ENCODE assay signal across 13 cellular contexts in the genomic region with DNA sequence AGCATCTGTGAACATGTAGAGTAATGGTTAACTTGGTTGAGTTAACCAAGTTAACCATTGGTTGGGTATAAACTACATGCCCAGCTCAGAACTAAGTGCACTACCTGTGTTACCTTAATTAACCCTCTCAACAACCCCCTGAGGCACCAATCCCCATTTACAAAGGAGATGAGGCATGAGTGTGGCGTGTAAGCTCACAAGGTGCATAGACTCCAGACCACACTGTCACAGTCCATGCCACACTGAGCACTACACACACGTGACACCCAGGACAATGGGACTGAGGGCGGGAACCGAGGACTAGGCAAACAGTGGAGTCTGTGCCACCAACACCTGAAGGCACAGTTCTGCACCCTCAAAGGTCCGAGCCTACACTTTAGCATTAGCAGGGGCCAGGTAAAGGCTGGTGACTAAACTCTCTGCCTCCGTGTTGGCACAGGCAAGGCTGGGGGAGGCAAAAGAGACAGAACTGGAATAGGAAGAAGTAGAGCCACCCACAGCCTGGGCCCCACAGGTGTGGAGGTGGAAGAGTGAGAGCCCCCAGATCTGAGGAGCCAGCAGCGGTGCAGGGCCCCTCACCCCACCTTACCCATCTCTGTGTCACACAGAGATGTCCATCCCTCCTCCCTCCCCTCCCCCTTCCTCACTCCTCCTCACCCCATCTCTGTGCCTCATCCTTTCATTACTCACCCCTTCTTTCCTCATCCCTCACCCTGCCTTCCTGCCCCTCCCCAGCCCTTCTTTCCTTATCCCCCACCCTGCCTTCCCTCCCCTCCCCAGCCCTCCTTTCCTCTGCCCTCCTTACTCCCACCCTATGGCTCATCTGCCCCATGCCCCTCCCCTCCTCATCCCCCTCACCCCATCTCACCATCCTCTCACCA. TPM values are rescaled to one million over a fixed set of nuclear protein-coding genes. Genes with fewer than 3 reads are reported as not detected.
A peak's percentile ranks its signal among the peaks of the same experiment; 100 is the strongest.
DNase-seq lines count a peak whose midpoint lies in the region; ATAC-seq and TF ChIP-seq lines count a peak whose summit lies in the region.
"Had no signal": no experiment of that assay in that cellular context is flagged by ENCODE, and none has a peak within 500 bp of the region (broad histone marks: within the 10 kb centered on the region; RNA-seq: fewer than 3 reads in every experiment).

No MANE protein-coding gene starts in this region.

- no peaks in the 10 kb centered on the region for H3F3A ChIP-seq in neural cell (ENCODE audit: insufficient read depth, low read length, poor library complexity, severe bottlenecking)

- H3K4me3 Mint-ChIP-seq in brain, result peak overlapping the region; percentile 31 to 91 (median 74)

- H3K4me1 Mint-ChIP-seq in brain, result peaks cover 87% of the 10 kb centered on the region

- H3K4me1 ChIP-seq in HEK293 (ENCODE audit: control insufficient read depth, insufficient read depth, low read length) (peaks cover 2% of the 10 kb centered on the region; the same call in 1 of the 2 replicates), psoas muscle (peaks cover 10% of the 10 kb centered on the region)

- peak overlapping the region; percentile 5 for H2AFZ ChIP-seq in neural cell (ENCODE audit: low read depth, low read length)

- H3K4me3 ChIP-seq in HEK293 (ENCODE audit: low read depth, low read length) (no peak overlapping the region), neural cell (ENCODE audit: low read length) (peak overlapping the region; percentile 56), psoas muscle (no peak overlapping the region)

- peaks cover 0 to 3% (median 0%) of the 10 kb centered on the region in 5 experiments for H3K9me3 Mint-ChIP-seq in brain

- H3K27me3 Mint-ChIP-seq in brain, result peaks cover 4% of the 10 kb centered on the region

- no peaks in the 10 kb centered on the region for H4K20me1 ChIP-seq in neural cell (ENCODE audit: insufficient read depth)

- H3K79me2 ChIP-seq in neural cell (replicated peaks; ENCODE audit: insufficient read depth, low read length), result peaks cover 25% of the 10 kb centered on the region

- H3K9me2 ChIP-seq in neural cell (ENCODE audit: insufficient read depth, low read length), result no peaks in the 10 kb centered on the region

- no peak for TF ChIP-seq EP300 in neural cell (conservative IDR thresholded peaks at IDR 0.05; ENCODE audit: poor library complexity, severe bottlenecking)

- no peak for ATAC-seq in GM21723 (IDR thresholded peaks at IDR 0.05; ENCODE audit: unreplicated experiment)
- no peak for ATAC-seq in psoas muscle
- ATAC-seq: heart left ventricle had no signal

- peak; percentile 36 for DNase-seq in NCI-H748 (lab: John Stamatoyannopoulos, UW; ENCODE audit: unreplicated experiment)
- no peak for DNase-seq in NCI-H748 treated with DMSO at 0.1 percent for 48 hours (lab: John Stamatoyannopoulos, UW)
- no peak for DNase-seq in psoas muscle
- DNase-seq in occipital lobe (lab: John Stamatoyannopoulos, UW), result no peak
- DNase-seq: ACHN, MM.1S had no signal

- H3K27ac Mint-ChIP-seq in brain, result peak overlapping the region; percentile 79 to 100 (median 89)

- peak overlapping the region; percentile 52 for H3K4me2 ChIP-seq in neural cell (ENCODE audit: low read length)

- H3K36me3 ChIP-seq in HEK293 (ENCODE audit: control insufficient read depth in 2 of 2, insufficient read depth in 1 of 2, low read length in 2 of 2), result no peaks in the 10 kb centered on the region
- no peaks in the 10 kb centered on the region for H3K36me3 ChIP-seq in neural cell (ENCODE audit: insufficient read depth, low read length)
- H3K36me3 ChIP-seq in psoas muscle (ENCODE audit: insufficient read depth in 1 of 2, low read depth in 1 of 2), result no peaks in the 10 kb centered on the region
- H3K36me3 ChIP-seq: heart left ventricle, vagina had no signal

- H3K9me3 ChIP-seq in HEK293 (ENCODE audit: control insufficient read depth, insufficient read depth, low read depth, low read length), result no peaks in the 10 kb centered on the region
- no peaks in the 10 kb centered on the region for H3K9me3 ChIP-seq in neural cell (ENCODE audit: low read length)
- no peaks in the 10 kb centered on the region for H3K9me3 ChIP-seq in psoas muscle
- H3K9me3 ChIP-seq: heart left ventricle, vagina had no signal

- 69 to 77% (median 74%) methylated on average over 6 to 7 of the region's 7 CpGs for WGBS in psoas muscle, 3 donors

- intact Hi-C loops in psoas muscle (cut with DNase I), result no loop called here

- no peak overlapping the region for H3K27ac ChIP-seq in HEK293 (ENCODE audit: extremely low read depth, low read depth, low read length)
- peak overlapping the region; percentile 90 for H3K27ac ChIP-seq in neural cell (ENCODE audit: low read length)
- H3K27ac ChIP-seq in psoas muscle, result no peak overlapping the region

- H3K9ac ChIP-seq in neural cell (ENCODE audit: low read length), result peak overlapping the region; percentile 84

- no peaks in the 10 kb centered on the region for H3K27me3 ChIP-seq in neural cell (ENCODE audit: insufficient read depth, low read depth, low read length)
- no peaks in the 10 kb centered on the region for H3K27me3 ChIP-seq in psoas muscle (ENCODE audit: insufficient read depth in 3 of 3, low read length in 2 of 3)
- H3K27me3 ChIP-seq: heart left ventricle, vagina had no signal

- peaks cover 7% of the 10 kb centered on the region for H3K36me3 Mint-ChIP-seq in brain

- TF ChIP-seq RAD21 in neural cell (conservative IDR thresholded peaks at IDR 0.05), result no peak

- CTCF ChIA-PET in HEK293 (lab: Yijun Ruan, JAX), result interaction anchor here (0.6 to 1.1 kb wide), 2 partner anchors 31 to 228 kb away, joined by 3 to 4 read pairs; no protein-coding TSS in a partner anchor

- POLR2A ChIA-PET in HEK293 (lab: Yijun Ruan, JAX), result no interaction called here

- no peak for TF ChIP-seq CTCF in HEK293 (tag by site-specific recombination; IDR thresholded peaks at IDR 0.05)
- no peak for TF ChIP-seq CTCF in brain (conservative IDR thresholded peaks at IDR 0.05)
- TF ChIP-seq CTCF in neural cell (IDR thresholded peaks at IDR 0.05; ENCODE audit: poor library complexity, severe bottlenecking), result no peak
- TF ChIP-seq CTCF in psoas muscle (IDR thresholded peaks at IDR 0.05), result no peak

TF ChIP-seq in HEK293, 187 proteins besides CTCF, POLR2A, EP300 and RAD21:
- 0 out of 2 replicates have a peak, but pooled peaks have one; percentile 6 for TF ChIP-seq EGR2 (tag by site-specific recombination; IDR thresholded peaks at IDR 0.05; ENCODE audit: low read depth)
- no peak for TF ChIP-seq ZNF19 (tag by site-specific recombination; IDR thresholded peaks at IDR 0.05; ENCODE audit: low read depth)
- TF ChIP-seq ZFHX2 (tag by site-specific recombination; conservative IDR thresholded peaks at IDR 0.05), result peak; percentile 65
- no peak for TF ChIP-seq ZNF776 (tag by site-specific recombination; IDR thresholded peaks at IDR 0.05; ENCODE audit: borderline replicate concordance)

TF ChIP-seq in neural cell, 6 proteins besides CTCF, POLR2A, EP300 and RAD21:
- TF ChIP-seq, protein P1, sequence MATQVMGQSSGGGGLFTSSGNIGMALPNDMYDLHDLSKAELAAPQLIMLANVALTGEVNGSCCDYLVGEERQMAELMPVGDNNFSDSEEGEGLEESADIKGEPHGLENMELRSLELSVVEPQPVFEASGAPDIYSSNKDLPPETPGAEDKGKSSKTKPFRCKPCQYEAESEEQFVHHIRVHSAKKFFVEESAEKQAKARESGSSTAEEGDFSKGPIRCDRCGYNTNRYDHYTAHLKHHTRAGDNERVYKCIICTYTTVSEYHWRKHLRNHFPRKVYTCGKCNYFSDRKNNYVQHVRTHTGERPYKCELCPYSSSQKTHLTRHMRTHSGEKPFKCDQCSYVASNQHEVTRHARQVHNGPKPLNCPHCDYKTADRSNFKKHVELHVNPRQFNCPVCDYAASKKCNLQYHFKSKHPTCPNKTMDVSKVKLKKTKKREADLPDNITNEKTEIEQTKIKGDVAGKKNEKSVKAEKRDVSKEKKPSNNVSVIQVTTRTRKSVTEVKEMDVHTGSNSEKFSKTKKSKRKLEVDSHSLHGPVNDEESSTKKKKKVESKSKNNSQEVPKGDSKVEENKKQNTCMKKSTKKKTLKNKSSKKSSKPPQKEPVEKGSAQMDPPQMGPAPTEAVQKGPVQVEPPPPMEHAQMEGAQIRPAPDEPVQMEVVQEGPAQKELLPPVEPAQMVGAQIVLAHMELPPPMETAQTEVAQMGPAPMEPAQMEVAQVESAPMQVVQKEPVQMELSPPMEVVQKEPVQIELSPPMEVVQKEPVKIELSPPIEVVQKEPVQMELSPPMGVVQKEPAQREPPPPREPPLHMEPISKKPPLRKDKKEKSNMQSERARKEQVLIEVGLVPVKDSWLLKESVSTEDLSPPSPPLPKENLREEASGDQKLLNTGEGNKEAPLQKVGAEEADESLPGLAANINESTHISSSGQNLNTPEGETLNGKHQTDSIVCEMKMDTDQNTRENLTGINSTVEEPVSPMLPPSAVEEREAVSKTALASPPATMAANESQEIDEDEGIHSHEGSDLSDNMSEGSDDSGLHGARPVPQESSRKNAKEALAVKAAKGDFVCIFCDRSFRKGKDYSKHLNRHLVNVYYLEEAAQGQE (IDR thresholded peaks at IDR 0.05; ENCODE audit: borderline replicate concordance), result no peak
- no peak for TF ChIP-seq POLR2AphosphoS5 (IDR thresholded peaks at IDR 0.05)
- TF ChIP-seq TAF1 (IDR thresholded peaks at IDR 0.05; ENCODE audit: low read depth), result no peak
- TF ChIP-seq SMC3 (conservative IDR thresholded peaks at IDR 0.05; ENCODE audit: poor library complexity), result no peak
- TF ChIP-seq EZH2 (IDR thresholded peaks at IDR 0.05; ENCODE audit: borderline replicate concordance, insufficient read depth, low read length, poor library complexity, severe bottlenecking), result no peak
- no peak for TF ChIP-seq MXI1 (conservative IDR thresholded peaks at IDR 0.05; ENCODE audit: poor library complexity, severe bottlenecking)

RNA-seq across cellular contexts. Expression of a gene that starts 2.1 kb away (rescaled TPM):
- polyA plus RNA-seq in brain (ENCODE audit: insufficient read depth, low read depth, low replicate concordance) (49.4 TPM), neural cell (90.2 and 99.1 TPM in 2 replicates), psoas muscle (100 to 1,000 TPM in 2 of 3 donors, 10 to 100 TPM in 1; 44.2 to 148 (median 145) TPM)
- polyA minus RNA-seq in neural cell, result 112 and 115 TPM in 2 replicates
- total RNA-seq in psoas muscle (100 to 1,000 TPM in 2 of 4 donors, 10 to 100 TPM in 2; 74.4 to 260 (median 152) TPM), occipital lobe (47.9 TPM)

RNA-seq across cellular contexts. Expression of a gene that starts 29.3 kb away (rescaled TPM):
- polyA plus RNA-seq in brain (ENCODE audit: insufficient read depth, low read depth, low replicate concordance) (14.7 TPM), neural cell (1.8 and 2.4 TPM in 2 replicates), psoas muscle (under 1 TPM in 2 of 3 donors, not detected in 1; 0.03 to 0.04 TPM)
- polyA minus RNA-seq in neural cell, result 6.9 and 7.8 TPM in 2 replicates
- total RNA-seq in psoas muscle (under 1 TPM in 2 of 4 donors, not detected in 2; 0.04 to 0.11 TPM), occipital lobe (25.6 TPM)
- total RNA-seq: RPMI7951 had no signal
